8 cellular contexts compared by ENCODE assay signal in genomic region chr15:72227192-72227586, GRCh38. TPM values are rescaled to one million over a fixed set of nuclear protein-coding genes. Genes with fewer than 3 reads are reported as not detected.
DNase-seq lines count a peak whose midpoint lies in the region; FAIRE-seq and TF ChIP-seq lines count a peak whose summit lies in the region.

No MANE protein-coding gene starts in this region.

- TF ChIP-seq CTCF in BE2C (IDR thresholded peaks at IDR 0.05; ENCODE audit: low read depth, low read length) (no peak), fibroblast of pulmonary artery (IDR thresholded peaks at IDR 0.05; ENCODE audit: low read length, missing control alignments) (no peak)

- no peak for FAIRE-seq in frontal cortex (lab: Jason Lieb, UNC)

- no peaks in the 10 kb centered on the region for H3K9me3 ChIP-seq in BE2C

- H3K36me3 ChIP-seq in BE2C: peaks cover 53% of the 10 kb centered on the region

- DNase-seq in BE2C (no peak), Kasumi-1 (lab: John Stamatoyannopoulos, UW) (peak; percentile 10 to 17), activated T-cell treated with anti-CD3 and anti-CD28 coated beads for 4 hours (peak; percentile 35), fibroblast of pulmonary artery (ENCODE audit: low read depth) (peak; percentile 86), D341Med (ENCODE audit: low spot score) (no peak), frontal cortex (ENCODE audit: low spot score in 2 of 2) (no peak), GM19238 (ENCODE audit: insufficient read length, low spot score) (no peak)
- DNase-seq in stimulated activated CD4-positive, alpha-beta T cell treated with anti-CD3 and anti-CD28 coated beads, Interleukin-1b, Interleukin-23, amount 100 ng/mL, for 48 hours: peak; percentile 74

- H3K4me1 ChIP-seq in BE2C: peaks cover 38% of the 10 kb centered on the region

- peak overlapping the region; percentile 88 for H3K4me3 ChIP-seq in BE2C (ENCODE audit: low read depth, low read length)
- peak overlapping the region; percentile 95 for H3K4me3 ChIP-seq in fibroblast of pulmonary artery (replicated peaks; ENCODE audit: low read depth, low read length)

- no peaks in the 10 kb centered on the region for H3K27me3 ChIP-seq in BE2C

RNA-seq across cellular contexts. Expression of gene PKM, which starts 3.8 kb away (rescaled TPM):
- polyA plus RNA-seq in BE2C (2012; ENCODE audit: insufficient read depth, insufficient read length, low read depth): 1,223 TPM
- total RNA-seq in frontal cortex: 285 TPM

RNA-seq across cellular contexts. Expression of gene GRAMD2A, which starts 29.6 kb away (rescaled TPM):
- polyA plus RNA-seq in BE2C (2012; ENCODE audit: insufficient read depth, insufficient read length, low read depth): 0.93 TPM
- total RNA-seq in frontal cortex: 1.2 TPM

RNA-seq across cellular contexts. Expression of gene PARP6, which starts 45.2 kb away (rescaled TPM):
- polyA plus RNA-seq in BE2C (2012; ENCODE audit: insufficient read depth, insufficient read length, low read depth): 260 TPM
- total RNA-seq in frontal cortex: 55.4 TPM

Comparison
In these comparisons a context has a peak if more than half of its experiments do, and no peak if none do; other contexts are left out.
1. DNase-seq: peak in Kasumi-1 (2 of 2), activated T-cell treated with anti-CD3 and anti-CD28 coated beads for 4 hours (single experiment), fibroblast of pulmonary artery (single experiment) and stimulated activated CD4-positive, alpha-beta T cell treated with anti-CD3 and anti-CD28 coated beads, Interleukin-1b, Interleukin-23, amount 100 ng/mL, for 48 hours (single experiment); none in BE2C (single experiment), D341Med (single experiment), frontal cortex (0 of 2) and GM19238 (single experiment).